ENCODE assay signal across 2 cellular contexts in the genomic region with DNA sequence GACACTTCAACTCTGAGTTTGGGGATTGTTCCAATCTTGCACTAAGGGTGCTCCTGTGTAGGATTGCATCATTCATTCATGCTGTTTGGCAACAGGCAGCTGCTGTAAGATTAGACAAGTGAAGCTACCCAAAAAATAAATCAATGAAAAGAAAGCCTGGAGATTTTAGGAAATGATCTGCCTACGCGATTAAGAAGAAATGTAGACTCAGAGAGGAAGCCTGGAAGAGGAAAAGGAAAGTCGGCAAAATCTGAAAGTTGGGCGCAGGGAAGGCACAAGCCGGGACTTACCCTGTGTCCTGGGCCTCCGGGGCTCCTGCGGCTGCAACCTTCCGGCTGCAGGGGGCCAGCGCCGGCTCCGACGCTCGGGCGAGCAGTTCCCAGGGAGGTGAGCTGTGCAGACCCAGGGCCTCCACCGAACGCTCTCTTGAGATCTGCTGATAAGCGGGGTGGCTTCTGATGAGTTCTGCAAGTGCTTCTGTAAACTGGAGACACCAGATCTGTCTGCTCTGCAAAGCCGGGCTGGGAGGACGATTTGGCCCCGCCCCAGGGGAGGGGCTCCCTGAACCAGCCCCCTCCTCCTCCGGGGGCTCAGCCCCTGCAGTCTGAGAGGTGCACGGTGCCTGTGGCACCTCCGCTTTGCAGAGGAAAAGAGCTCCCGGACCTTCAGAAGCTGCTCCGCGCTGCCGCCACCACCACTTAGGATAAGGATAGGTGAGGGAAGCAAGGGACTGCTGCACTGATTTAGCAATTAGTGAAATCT.
A peak's percentile ranks its signal among the peaks of the same experiment; 100 is the strongest.
TF ChIP-seq lines count a peak whose summit lies in the region.

No MANE protein-coding gene starts in this region.

TF ChIP-seq in HCT116, 20 proteins besides CTCF, POLR2A, EP300 and RAD21 (continued from another document):
- TF ChIP-seq EZH2phosphoT487 (IDR thresholded peaks at IDR 0.05; ENCODE audit: borderline replicate concordance) (no peak), POLR2AphosphoS5 (IDR thresholded peaks at IDR 0.05; ENCODE audit: low read depth, low read length) (peak; percentile 84), TCF7L2 (IDR thresholded peaks at IDR 0.05; ENCODE audit: borderline replicate concordance, extremely low read depth, insufficient read depth, insufficient read length) (no peak), ZFX (IDR thresholded peaks at IDR 0.05) (no peak), EZH2 (IDR thresholded peaks at IDR 0.05) (no peak), ELF1 (IDR thresholded peaks at IDR 0.05; ENCODE audit: borderline replicate concordance, low read depth) (no peak), CEBPB (IDR thresholded peaks at IDR 0.05; ENCODE audit: low read depth) (peak; percentile 82), SRF (IDR thresholded peaks at IDR 0.05; ENCODE audit: low read depth) (no peak), MAX (IDR thresholded peaks at IDR 0.05) (peak; percentile 42), CBX3 (IDR thresholded peaks at IDR 0.05; ENCODE audit: low read depth) (no peak), SIN3A (IDR thresholded peaks at IDR 0.05; ENCODE audit: low read depth) (0 out of 2 replicates have a peak, but pooled peaks have one; percentile 48), FOSL1 (IDR thresholded peaks at IDR 0.05; ENCODE audit: low read depth) (no peak), SP1 (IDR thresholded peaks at IDR 0.05; ENCODE audit: low read depth) (no peak), ZNF274 (IDR thresholded peaks at IDR 0.05; ENCODE audit: low read depth, low read length) (no peak)
- TF ChIP-seq, protein P1, sequence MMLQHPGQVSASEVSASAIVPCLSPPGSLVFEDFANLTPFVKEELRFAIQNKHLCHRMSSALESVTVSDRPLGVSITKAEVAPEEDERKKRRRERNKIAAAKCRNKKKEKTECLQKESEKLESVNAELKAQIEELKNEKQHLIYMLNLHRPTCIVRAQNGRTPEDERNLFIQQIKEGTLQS (IDR thresholded peaks at IDR 0.05): peak; percentile 58; the same call in 1 of the 2 replicates
- TF ChIP-seq, protein P2, sequence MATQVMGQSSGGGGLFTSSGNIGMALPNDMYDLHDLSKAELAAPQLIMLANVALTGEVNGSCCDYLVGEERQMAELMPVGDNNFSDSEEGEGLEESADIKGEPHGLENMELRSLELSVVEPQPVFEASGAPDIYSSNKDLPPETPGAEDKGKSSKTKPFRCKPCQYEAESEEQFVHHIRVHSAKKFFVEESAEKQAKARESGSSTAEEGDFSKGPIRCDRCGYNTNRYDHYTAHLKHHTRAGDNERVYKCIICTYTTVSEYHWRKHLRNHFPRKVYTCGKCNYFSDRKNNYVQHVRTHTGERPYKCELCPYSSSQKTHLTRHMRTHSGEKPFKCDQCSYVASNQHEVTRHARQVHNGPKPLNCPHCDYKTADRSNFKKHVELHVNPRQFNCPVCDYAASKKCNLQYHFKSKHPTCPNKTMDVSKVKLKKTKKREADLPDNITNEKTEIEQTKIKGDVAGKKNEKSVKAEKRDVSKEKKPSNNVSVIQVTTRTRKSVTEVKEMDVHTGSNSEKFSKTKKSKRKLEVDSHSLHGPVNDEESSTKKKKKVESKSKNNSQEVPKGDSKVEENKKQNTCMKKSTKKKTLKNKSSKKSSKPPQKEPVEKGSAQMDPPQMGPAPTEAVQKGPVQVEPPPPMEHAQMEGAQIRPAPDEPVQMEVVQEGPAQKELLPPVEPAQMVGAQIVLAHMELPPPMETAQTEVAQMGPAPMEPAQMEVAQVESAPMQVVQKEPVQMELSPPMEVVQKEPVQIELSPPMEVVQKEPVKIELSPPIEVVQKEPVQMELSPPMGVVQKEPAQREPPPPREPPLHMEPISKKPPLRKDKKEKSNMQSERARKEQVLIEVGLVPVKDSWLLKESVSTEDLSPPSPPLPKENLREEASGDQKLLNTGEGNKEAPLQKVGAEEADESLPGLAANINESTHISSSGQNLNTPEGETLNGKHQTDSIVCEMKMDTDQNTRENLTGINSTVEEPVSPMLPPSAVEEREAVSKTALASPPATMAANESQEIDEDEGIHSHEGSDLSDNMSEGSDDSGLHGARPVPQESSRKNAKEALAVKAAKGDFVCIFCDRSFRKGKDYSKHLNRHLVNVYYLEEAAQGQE (IDR thresholded peaks at IDR 0.05; ENCODE audit: low read depth): no peak
- TF ChIP-seq, protein P3, sequence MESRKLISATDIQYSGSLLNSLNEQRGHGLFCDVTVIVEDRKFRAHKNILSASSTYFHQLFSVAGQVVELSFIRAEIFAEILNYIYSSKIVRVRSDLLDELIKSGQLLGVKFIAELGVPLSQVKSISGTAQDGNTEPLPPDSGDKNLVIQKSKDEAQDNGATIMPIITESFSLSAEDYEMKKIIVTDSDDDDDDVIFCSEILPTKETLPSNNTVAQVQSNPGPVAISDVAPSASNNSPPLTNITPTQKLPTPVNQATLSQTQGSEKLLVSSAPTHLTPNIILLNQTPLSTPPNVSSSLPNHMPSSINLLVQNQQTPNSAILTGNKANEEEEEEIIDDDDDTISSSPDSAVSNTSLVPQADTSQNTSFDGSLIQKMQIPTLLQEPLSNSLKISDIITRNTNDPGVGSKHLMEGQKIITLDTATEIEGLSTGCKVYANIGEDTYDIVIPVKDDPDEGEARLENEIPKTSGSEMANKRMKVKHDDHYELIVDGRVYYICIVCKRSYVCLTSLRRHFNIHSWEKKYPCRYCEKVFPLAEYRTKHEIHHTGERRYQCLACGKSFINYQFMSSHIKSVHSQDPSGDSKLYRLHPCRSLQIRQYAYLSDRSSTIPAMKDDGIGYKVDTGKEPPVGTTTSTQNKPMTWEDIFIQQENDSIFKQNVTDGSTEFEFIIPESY (IDR thresholded peaks at IDR 0.05; ENCODE audit: extremely low read depth, insufficient replicate concordance, low read length): no peak

TF ChIP-seq in SK-N-SH treated with all-trans-retinoic acid at 6 μM for 48 hours, 23 proteins besides CTCF, POLR2A, EP300 and RAD21 (continued from another document):
- TF ChIP-seq ZFP3 (CRISPR knock-in tag; IDR thresholded peaks at IDR 0.05): no peak
- TF ChIP-seq ZNF8 (CRISPR knock-in tag; IDR thresholded peaks at IDR 0.05): no peak
- TF ChIP-seq ZFP30 (CRISPR knock-in tag; IDR thresholded peaks at IDR 0.05): no peak
- 0 out of 2 replicates have a peak, but pooled peaks have one; percentile 6 for TF ChIP-seq TSHZ2 (CRISPR knock-in tag; IDR thresholded peaks at IDR 0.05)
- TF ChIP-seq CREB5 (CRISPR knock-in tag; IDR thresholded peaks at IDR 0.05; ENCODE audit: low read depth): 0 out of 2 replicates have a peak, but pooled peaks have one; percentile 43
- no peak for TF ChIP-seq PPARA (CRISPR knock-in tag; IDR thresholded peaks at IDR 0.05; ENCODE audit: borderline replicate concordance)
- TF ChIP-seq ISL1 (CRISPR knock-in tag; IDR thresholded peaks at IDR 0.05): no peak
- TF ChIP-seq TOX (CRISPR knock-in tag; IDR thresholded peaks at IDR 0.05; ENCODE audit: borderline replicate concordance): no peak
- TF ChIP-seq ZNF565 (CRISPR knock-in tag; conservative IDR thresholded peaks at IDR 0.05; ENCODE audit: low read depth): no peak
- TF ChIP-seq TCF4 (CRISPR knock-in tag; IDR thresholded peaks at IDR 0.05; ENCODE audit: borderline replicate concordance): no peak
- no peak for TF ChIP-seq RARB (CRISPR knock-in tag; IDR thresholded peaks at IDR 0.05)
- no peak for TF ChIP-seq ESRRG (CRISPR knock-in tag; IDR thresholded peaks at IDR 0.05)
- TF ChIP-seq BACH2 (CRISPR knock-in tag; IDR thresholded peaks at IDR 0.05; ENCODE audit: borderline replicate concordance): no peak
- TF ChIP-seq CSRNP3 (CRISPR knock-in tag; IDR thresholded peaks at IDR 0.05): no peak
- TF ChIP-seq, protein P4, sequence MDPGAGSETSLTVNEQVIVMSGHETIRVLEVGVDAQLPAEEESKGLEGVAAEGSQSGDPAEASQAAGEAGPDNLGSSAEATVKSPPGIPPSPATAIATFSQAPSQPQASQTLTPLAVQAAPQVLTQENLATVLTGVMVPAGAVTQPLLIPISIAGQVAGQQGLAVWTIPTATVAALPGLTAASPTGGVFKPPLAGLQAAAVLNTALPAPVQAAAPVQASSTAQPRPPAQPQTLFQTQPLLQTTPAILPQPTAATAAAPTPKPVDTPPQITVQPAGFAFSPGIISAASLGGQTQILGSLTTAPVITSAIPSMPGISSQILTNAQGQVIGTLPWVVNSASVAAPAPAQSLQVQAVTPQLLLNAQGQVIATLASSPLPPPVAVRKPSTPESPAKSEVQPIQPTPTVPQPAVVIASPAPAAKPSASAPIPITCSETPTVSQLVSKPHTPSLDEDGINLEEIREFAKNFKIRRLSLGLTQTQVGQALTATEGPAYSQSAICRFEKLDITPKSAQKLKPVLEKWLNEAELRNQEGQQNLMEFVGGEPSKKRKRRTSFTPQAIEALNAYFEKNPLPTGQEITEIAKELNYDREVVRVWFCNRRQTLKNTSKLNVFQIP (CRISPR knock-in tag; IDR thresholded peaks at IDR 0.05; ENCODE audit: borderline replicate concordance, low read depth): no peak
- peak; percentile 97 for TF ChIP-seq PATZ1 (CRISPR knock-in tag; IDR thresholded peaks at IDR 0.05; ENCODE audit: borderline replicate concordance)
- no peak for TF ChIP-seq ZC3H10 (CRISPR knock-in tag; IDR thresholded peaks at IDR 0.05)
- TF ChIP-seq GLIS3 (CRISPR knock-in tag; IDR thresholded peaks at IDR 0.05): no peak
- no peak for TF ChIP-seq ZNF70 (CRISPR knock-in tag; IDR thresholded peaks at IDR 0.05)
- TF ChIP-seq SNAI2 (CRISPR knock-in tag; IDR thresholded peaks at IDR 0.05): no peak
TF ChIP-seq in SK-N-SH treated with all-trans-retinoic acid at 6 μM for 48 hours: peak in this region for 3.
